24 cellular contexts compared by ENCODE assay signal in the genomic region with DNA sequence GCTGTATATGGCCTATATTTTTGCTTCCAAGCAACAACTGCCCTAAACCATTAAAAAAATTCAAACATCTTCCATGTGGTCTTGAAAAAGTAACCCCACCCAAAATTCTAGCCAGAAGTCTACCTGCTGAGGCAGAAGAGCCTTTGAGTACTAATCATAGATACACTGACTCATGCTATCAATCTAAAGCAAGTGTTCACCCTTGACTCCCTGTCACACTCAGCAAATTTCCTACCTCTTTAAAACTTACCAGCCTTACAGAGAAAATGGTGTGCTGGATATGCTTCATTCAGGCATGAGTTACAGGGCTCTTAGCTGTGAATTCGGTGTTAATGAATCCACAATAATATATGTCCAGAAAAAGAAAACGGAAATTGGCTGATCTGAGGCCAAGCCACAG.
DNase-seq lines count a peak whose midpoint lies in the region; ATAC-seq, FAIRE-seq and TF ChIP-seq lines count a peak whose summit lies in the region.
"Had no signal": no experiment of that assay in that cellular context is flagged by ENCODE, and none has a peak within 500 bp of the region (broad histone marks: within the 10 kb centered on the region; RNA-seq: fewer than 3 reads in every experiment).

No MANE protein-coding gene starts in this region.

- H3K27me3 Mint-ChIP-seq in progenitor cell of endocrine pancreas: no peaks in the 10 kb centered on the region
- H3K27me3 Mint-ChIP-seq: B cell; CD4-positive, CD25-positive, alpha-beta regulatory T cell had no signal

- no peak overlapping the region for H3K4me3 ChIP-seq in bronchial epithelial cell (ENCODE audit: low read depth, low read length)
- H3K4me3 ChIP-seq in MG63: no peak overlapping the region
- H3K4me3 ChIP-seq: BLaER1, GM23248, HAP-1 had no signal

- peak overlapping the region; percentile 2 for H3K27ac Mint-ChIP-seq in progenitor cell of endocrine pancreas
- H3K27ac Mint-ChIP-seq: B cell; CD4-positive, CD25-positive, alpha-beta regulatory T cell; CD8-positive, alpha-beta T cell; HFFc6 had no signal

- peaks cover 15% of the 10 kb centered on the region for H3K4me1 ChIP-seq in foreskin keratinocyte
- H3K4me1 ChIP-seq: Caco-2 had no signal

- H3K4me1 Mint-ChIP-seq in progenitor cell of endocrine pancreas (ENCODE audit: low read depth): peaks cover 8% of the 10 kb centered on the region
- H3K4me1 Mint-ChIP-seq: B cell; CD4-positive, CD25-positive, alpha-beta regulatory T cell had no signal

- no peaks in the 10 kb centered on the region for H3K36me3 Mint-ChIP-seq in progenitor cell of endocrine pancreas (ENCODE audit: insufficient read depth)
- H3K36me3 Mint-ChIP-seq: CD4-positive, CD25-positive, alpha-beta regulatory T cell; CD8-positive, alpha-beta T cell had no signal

- no peak overlapping the region for H3K4me3 Mint-ChIP-seq in progenitor cell of endocrine pancreas (ENCODE audit: low read depth)
- H3K4me3 Mint-ChIP-seq: B cell; CD4-positive, CD25-positive, alpha-beta regulatory T cell; CD8-positive, alpha-beta T cell; HFFc6 had no signal

- TF ChIP-seq CTCF in bronchial epithelial cell (IDR thresholded peaks at IDR 0.05; ENCODE audit: insufficient read depth, low read length, severe bottlenecking): no peak
- no peak for TF ChIP-seq CTCF in foreskin keratinocyte (conservative IDR thresholded peaks at IDR 0.05)
- no peak for TF ChIP-seq CTCF in progenitor cell of endocrine pancreas (IDR thresholded peaks at IDR 0.05; ENCODE audit: unreplicated experiment)

- no peaks in the 10 kb centered on the region for H3K27me3 ChIP-seq in bronchial epithelial cell (ENCODE audit: control insufficient read depth, insufficient read depth, low read length)
- H3K27me3 ChIP-seq in foreskin keratinocyte: no peaks in the 10 kb centered on the region
- H3K27me3 ChIP-seq in MG63: no peaks in the 10 kb centered on the region
- H3K27me3 ChIP-seq: BLaER1 had no signal

- H3K36me3 ChIP-seq in bronchial epithelial cell (ENCODE audit: control insufficient read depth, insufficient read depth, low read length) (no peaks in the 10 kb centered on the region), MG63 (no peaks in the 10 kb centered on the region)
- H3K36me3 ChIP-seq: BLaER1, HAP-1 had no signal

- H3K9me3 ChIP-seq in MG63: no peaks in the 10 kb centered on the region
- H3K9me3 ChIP-seq: BLaER1, Caco-2, HAP-1 had no signal

- H3K9me3 Mint-ChIP-seq in progenitor cell of endocrine pancreas (ENCODE audit: low read depth): no peaks in the 10 kb centered on the region
- H3K9me3 Mint-ChIP-seq: HFFc6 had no signal

- H3K27ac ChIP-seq in foreskin keratinocyte: no peak overlapping the region
- H3K27ac ChIP-seq: 22Rv1, BLaER1, C4-2B, GM23248 had no signal

- peak; percentile 50 for ATAC-seq in foreskin keratinocyte
- no peak for ATAC-seq in HG03159 (IDR thresholded peaks at IDR 0.05; ENCODE audit: unreplicated experiment)
- ATAC-seq: CD8-positive, alpha-beta T cell had no signal

- peak; percentile 7 for DNase-seq in NCI-H2227 treated with DMSO at 0.1 percent for 48 hours (lab: John Stamatoyannopoulos, UW)
- DNase-seq in NCI-H2227 (lab: John Stamatoyannopoulos, UW; ENCODE audit: unreplicated experiment): no peak
- peak; percentile 18 for DNase-seq in bronchial epithelial cell (ENCODE audit: low read depth)
- no peak for DNase-seq in foreskin keratinocyte
- DNase-seq in progenitor cell of endocrine pancreas (ENCODE audit: low spot score, unreplicated experiment): no peak
- no peak for DNase-seq in MG63
- DNase-seq in kidney glomerular epithelial cell (lab: John Stamatoyannopoulos, UW): no peak
- DNase-seq: Caco-2; CD4-positive, CD25-positive, alpha-beta regulatory T cell; CD8-positive, alpha-beta T cell; DMS153; DND-41; GM23248; HFFc6 had no signal

- no peak for FAIRE-seq in bronchial epithelial cell (lab: Jason Lieb, UNC)
- FAIRE-seq: A204.1, G401.6, GM12892, GM19239 had no signal

Comparison
In these comparisons a context has a peak if more than half of its experiments do, and no peak if none do; other contexts are left out.
1. DNase-seq: peak in NCI-H2227 treated with DMSO at 0.1 percent for 48 hours (single experiment) and bronchial epithelial cell (single experiment); none in NCI-H2227 (single experiment), foreskin keratinocyte (0 of 2), progenitor cell of endocrine pancreas (single experiment), MG63 (single experiment) and kidney glomerular epithelial cell (single experiment).